In the genomic region with DNA sequence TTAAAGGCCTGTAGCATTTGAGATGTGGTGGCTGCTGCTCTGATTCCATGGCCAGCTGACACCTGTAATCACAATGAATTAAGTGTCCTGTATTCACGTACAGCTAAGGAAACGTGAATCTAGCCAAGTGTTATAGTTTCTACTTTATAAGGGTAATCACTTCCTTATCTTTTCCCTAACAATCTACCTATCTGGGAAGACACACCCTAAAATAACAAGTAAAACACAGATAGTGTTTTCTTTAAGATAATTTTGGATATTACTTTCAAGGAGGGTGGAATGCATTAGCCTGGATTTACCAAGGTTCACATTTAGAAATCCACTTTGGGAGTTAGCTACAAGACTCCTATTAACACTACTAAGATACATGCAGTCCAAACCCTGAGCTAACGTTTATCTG, we compare ENCODE assay signal across 24 cellular contexts.
"Had no signal": no experiment of that assay in that cellular context is flagged by ENCODE, and none has a peak within 500 bp of the region (broad histone marks: within the 10 kb centered on the region; RNA-seq: fewer than 3 reads in every experiment).

No MANE protein-coding gene starts in this region.

- H3K4me1 Mint-ChIP-seq: activated B cell treated with CpG ODN at 0.5 μM for 24 hours, T-helper 17 cell had no signal

- H3K36me3 Mint-ChIP-seq: activated CD8-positive, alpha-beta memory T cell treated with anti-CD3 and anti-CD28 coated beads, Interleukin-2, amount 10 ng/mL, durations not matched to agents 7 days and 5 days; activated naive CD4-positive, alpha-beta T cell treated with anti-CD3 and anti-CD28 coated beads, Interleukin-2, amount 50 U/mL, for 72 hours had no signal

- ATAC-seq: activated CD8-positive, alpha-beta memory T cell treated with anti-CD3 and anti-CD28 coated beads, Interleukin-2, amount 10 ng/mL, durations not matched to agents 7 days and 5 days; activated CD8-positive, alpha-beta T cell treated with anti-CD3 and anti-CD28 coated beads, Interleukin-2, amount 10 ng/mL, durations not matched to agents 7 days and 5 days; activated naive CD4-positive, alpha-beta T cell treated with anti-CD3 and anti-CD28 coated beads, Interleukin-2, amount 50 U/mL, for 72 hours; gastrocnemius medialis; naive thymus-derived CD4-positive, alpha-beta T cell; T-helper 17 cell had no signal

- H3K4me3 Mint-ChIP-seq: activated B cell treated with CpG ODN at 0.5 μM for 24 hours; activated CD8-positive, alpha-beta memory T cell treated with anti-CD3 and anti-CD28 coated beads, Interleukin-2, amount 10 ng/mL, durations not matched to agents 7 days and 5 days; activated CD8-positive, alpha-beta T cell treated with anti-CD3 and anti-CD28 coated beads, Interleukin-2, amount 10 ng/mL, durations not matched to agents 7 days and 5 days; neural crest cell; T-helper 17 cell had no signal

- H3K27ac Mint-ChIP-seq: activated B cell treated with CpG ODN at 0.5 μM for 24 hours; activated CD8-positive, alpha-beta memory T cell treated with anti-CD3 and anti-CD28 coated beads, Interleukin-2, amount 10 ng/mL, durations not matched to agents 7 days and 5 days; activated CD8-positive, alpha-beta T cell treated with anti-CD3 and anti-CD28 coated beads, Interleukin-2, amount 10 ng/mL, durations not matched to agents 7 days and 5 days; activated naive CD4-positive, alpha-beta T cell treated with anti-CD3 and anti-CD28 coated beads, Interleukin-2, amount 50 U/mL, for 72 hours; activated T-helper 2 cell treated with anti-CD3 and anti-CD28 coated beads, Interferon-gamma antibody, Interleukin-2, Interleukin-4, amounts not matched to agents 10 μg/mL and 5 μg/mL and 100 μg/mL, durations not matched to agents 14 hours and 24 hours and 36 hours; T-helper 17 cell had no signal

- DNase-seq: activated B cell treated with CpG ODN at 0.5 μM for 24 hours; activated CD4-positive, alpha-beta T cell treated with anti-CD3 and anti-CD28 coated beads, Interleukin-2, amount 50 U/mL, for 1 hour; activated CD8-positive, alpha-beta memory T cell treated with anti-CD3 and anti-CD28 coated beads, Interleukin-2, amount 10 ng/mL, durations not matched to agents 7 days and 5 days; activated CD8-positive, alpha-beta T cell treated with anti-CD3 and anti-CD28 coated beads, Interleukin-2, amount 10 ng/mL, durations not matched to agents 7 days and 5 days; activated T-cell treated with anti-CD3 and anti-CD28 coated beads, Interleukin-2, amount 50 U/mL, for 48 hours; anterior cingulate cortex; cerebellar nuclear complex; colonic mucosa; effector memory CD4-positive, alpha-beta T cell; gastrocnemius medialis; hippocampal formation; left cardiac atrium; mammary epithelial cell; midbrain; spleen; stimulated activated CD4-positive, alpha-beta T cell treated with anti-CD3 and anti-CD28 coated beads, Interleukin-2, amount 100 ng/mL, for 48 hours; stimulated activated naive CD4-positive, alpha-beta T cell treated with Interleukin-2 at 50 U/mL for 16 hours; T-helper 17 cell; T1000; uterus had no signal

- H3K9me3 Mint-ChIP-seq: activated B cell treated with CpG ODN at 0.5 μM for 24 hours; activated naive CD4-positive, alpha-beta T cell treated with anti-CD3 and anti-CD28 coated beads, Interleukin-2, amount 50 U/mL, for 72 hours; activated T-helper 2 cell treated with anti-CD3 and anti-CD28 coated beads, Interferon-gamma antibody, Interleukin-2, Interleukin-4, amounts not matched to agents 10 μg/mL and 5 μg/mL and 100 μg/mL, durations not matched to agents 14 hours and 24 hours and 36 hours; neural crest cell had no signal
